Comparison of ENCODE assay signal across 8 cellular contexts in genomic region chr14:88168498-88169165, GRCh38.
DNase-seq lines count a peak whose midpoint lies in the region; ATAC-seq and TF ChIP-seq lines count a peak whose summit lies in the region.

No MANE protein-coding gene starts in this region.

- POLR2A ChIA-PET in OCI-LY7 (lab: Charles Lee): interaction anchor here (0.6 to 0.8 kb wide), 2 partner anchors 16 to 224 kb away, joined by 4 to 5 read pairs; no protein-coding TSS in a partner anchor

- no peak overlapping the region for H3K4me2 ChIP-seq in OCI-LY7 (ENCODE audit: low read length)

- no peak overlapping the region for H3K27ac Mint-ChIP-seq in activated T-helper 17 cell treated with anti-CD3 and anti-CD28 coated beads, Interleukin-2, amount 50 U/mL, for 72 hours

- H3K4me3 Mint-ChIP-seq in activated T-helper 17 cell treated with anti-CD3 and anti-CD28 coated beads, Interleukin-2, amount 50 U/mL, for 72 hours: peak overlapping the region; percentile 22

- H3K4me3 ChIP-seq in AG10803 (ENCODE audit: low read length): no peak overlapping the region
- H3K4me3 ChIP-seq in OCI-LY7 (ENCODE audit: low read depth, low read length, poor library complexity, severe bottlenecking): no peak overlapping the region

- peaks cover 3% of the 10 kb centered on the region for H3K27me3 Mint-ChIP-seq in activated T-helper 17 cell treated with anti-CD3 and anti-CD28 coated beads, Interleukin-2, amount 50 U/mL, for 72 hours

- no peaks in the 10 kb centered on the region for H3K36me3 ChIP-seq in OCI-LY7 (ENCODE audit: insufficient read depth, low read length)

- peaks cover 23% of the 10 kb centered on the region for H3K4me1 Mint-ChIP-seq in activated T-helper 17 cell treated with anti-CD3 and anti-CD28 coated beads, Interleukin-2, amount 50 U/mL, for 72 hours

- no peak overlapping the region for H2AFZ ChIP-seq in OCI-LY7 (ENCODE audit: low read length)

- no peaks in the 10 kb centered on the region for H3K4me1 ChIP-seq in OCI-LY7 (ENCODE audit: insufficient read depth, low read length, poor library complexity, severe bottlenecking)

- BruUV-seq in OCI-LY7 (replicated peaks; lab: Mats Ljungman, UMichigan): no TSS peak

- H3K79me2 ChIP-seq in OCI-LY7 (ENCODE audit: insufficient read depth, low read depth, low read length): no peaks in the 10 kb centered on the region

- intact Hi-C loops in OCI-LY7 (cut with micrococcal nuclease; ENCODE audit: unreplicated experiment) (loop anchor here (1.0 to 2.0 kb wide), 2 partner anchors 156 to 223 kb away; no protein-coding TSS in a partner anchor), left cardiac atrium (cut with DNase I) (loop anchor here in 1 of 2 donors (2.0 to 5.0 kb wide), 2 partner anchors 156 to 221 kb away; no protein-coding TSS in a partner anchor)

- no peaks in the 10 kb centered on the region for H4K20me1 ChIP-seq in OCI-LY7 (ENCODE audit: insufficient read depth, low read length)

- no peaks in the 10 kb centered on the region for H3K36me3 Mint-ChIP-seq in activated T-helper 17 cell treated with anti-CD3 and anti-CD28 coated beads, Interleukin-2, amount 50 U/mL, for 72 hours (ENCODE audit: low read depth)

- DNase-seq in AG10803 (ENCODE audit: low read depth) (peak; percentile 25), OCI-LY7 (ENCODE audit: low spot score) (peak; percentile 50), left cardiac atrium (no peak), NCI-H2196 treated with DMSO at 0.1 percent for 48 hours (lab: John Stamatoyannopoulos, UW; ENCODE audit: unreplicated experiment) (no peak)
- peak; percentile 15 to 25 for DNase-seq in stimulated activated CD4-positive, alpha-beta T cell treated with anti-CD3 and anti-CD28 coated beads, Interleukin-15, amount 100 ng/mL, for 48 hours (ENCODE audit: low read depth in 2 of 2)

- H3K9me3 Mint-ChIP-seq in activated T-helper 17 cell treated with anti-CD3 and anti-CD28 coated beads, Interleukin-2, amount 50 U/mL, for 72 hours: no peaks in the 10 kb centered on the region

- H3K27ac ChIP-seq in OCI-LY7 (ENCODE audit: low read depth, low read length, poor library complexity, severe bottlenecking): no peak overlapping the region

- CTCF ChIA-PET in OCI-LY7 (lab: Charles Lee; ENCODE audit: unreplicated experiment): interaction anchor here (1.3 kb wide), 1 partner anchor 224 kb away, joined by 9 read pairs; no protein-coding TSS in a partner anchor

- no peaks in the 10 kb centered on the region for H3K9me2 ChIP-seq in OCI-LY7 (ENCODE audit: insufficient read depth, low read length)

- TF ChIP-seq CTCF in AG10803 (conservative IDR thresholded peaks at IDR 0.05; ENCODE audit: low read length) (peak; percentile 81), OCI-LY7 (conservative IDR thresholded peaks at IDR 0.05; ENCODE audit: low read length) (peak; percentile 82)

- H3K9me3 ChIP-seq in OCI-LY7 (ENCODE audit: low read length): no peaks in the 10 kb centered on the region

- ATAC-seq in GM18867 (IDR thresholded peaks at IDR 0.05; ENCODE audit: unreplicated experiment): peak; percentile 89
- ATAC-seq in HG03095 (IDR thresholded peaks at IDR 0.05; ENCODE audit: unreplicated experiment): peak; percentile 89
- peak; percentile 83 for ATAC-seq in activated T-helper 17 cell treated with anti-CD3 and anti-CD28 coated beads, Interleukin-2, amount 50 U/mL, for 72 hours (replicated peaks)
- peak; percentile 74 to 85 for ATAC-seq in left cardiac atrium

Comparison
In these comparisons a context has a peak if more than half of its experiments do, and no peak if none do; other contexts are left out.
1. DNase-seq: peak in AG10803 (single experiment), OCI-LY7 (single experiment) and stimulated activated CD4-positive, alpha-beta T cell treated with anti-CD3 and anti-CD28 coated beads, Interleukin-15, amount 100 ng/mL, for 48 hours (2 of 2); none in left cardiac atrium (single experiment) and NCI-H2196 treated with DMSO at 0.1 percent for 48 hours (single experiment).
2. Peak in every context shown above with its lines, with median percentiles within 50 percentile points of each other: ATAC-seq.